In genomic region chr3:167941234-167941995, GRCh38 we compare ENCODE assay signal across 9 cellular contexts.
DNase-seq lines count a peak whose midpoint lies in the region; ATAC-seq and TF ChIP-seq lines count a peak whose summit lies in the region.
"Had no signal": no experiment of that assay in that cellular context is flagged by ENCODE, and none has a peak within 500 bp of the region (broad histone marks: within the 10 kb centered on the region; RNA-seq: fewer than 3 reads in every experiment).

No MANE protein-coding gene starts in this region.

- TF ChIP-seq CTCF in ascending aorta (IDR thresholded peaks at IDR 0.05) (no peak), kidney epithelial cell (IDR thresholded peaks at IDR 0.05; ENCODE audit: insufficient read depth, low read length, poor library complexity, severe bottlenecking) (no peak)

- peaks cover 6% of the 10 kb centered on the region for H3K4me1 ChIP-seq in ACC112 (ENCODE audit: control insufficient read depth, insufficient read depth, low read length, unreplicated experiment)
- H3K4me1 ChIP-seq in ascending aorta: no peaks in the 10 kb centered on the region
- H3K4me1 ChIP-seq: breast epithelium had no signal

- H2AFZ ChIP-seq in ACC112 (ENCODE audit: low read length, unreplicated experiment): peak overlapping the region; percentile 25

- no peak for ATAC-seq in GM19467 (IDR thresholded peaks at IDR 0.05; ENCODE audit: unreplicated experiment)

- intact Hi-C loops in ascending aorta (cut with DNase I): no loop called here

- peak; percentile 5 for DNase-seq in Jurkat, Clone E6-1 (ENCODE audit: low read depth, low spot score)
- DNase-seq in ascending aorta (ENCODE audit: low spot score in 2 of 2): peak; percentile 10 to 67
- DNase-seq in kidney epithelial cell (ENCODE audit: low read depth): peak; percentile 16
- no peak for DNase-seq in ACHN
- DNase-seq in activated CD4-positive, alpha-beta T cell treated with anti-CD3 and anti-CD28 coated beads for 48 hours: no peak
- DNase-seq in DMS53 (lab: John Stamatoyannopoulos, UW): no peak

- H3K27ac ChIP-seq in ACC112 (ENCODE audit: low read depth, low read length) (peak overlapping the region; percentile 50), ascending aorta (no peak overlapping the region)
- H3K27ac ChIP-seq: breast epithelium had no signal

- H3K79me2 ChIP-seq in ACC112 (ENCODE audit: control insufficient read depth, insufficient read depth, low read length, unreplicated experiment): no peaks in the 10 kb centered on the region

- H3K27me3 ChIP-seq in ACC112 (ENCODE audit: insufficient read depth, low read length) (no peaks in the 10 kb centered on the region), ascending aorta (no peaks in the 10 kb centered on the region), kidney epithelial cell (ENCODE audit: control insufficient read depth, insufficient read depth, low read length) (no peaks in the 10 kb centered on the region)
- H3K27me3 ChIP-seq: breast epithelium had no signal

- no peaks in the 10 kb centered on the region for H3K9me3 ChIP-seq in ascending aorta
- H3K9me3 ChIP-seq: breast epithelium had no signal

- H3K36me3 ChIP-seq in ACC112 (ENCODE audit: insufficient read depth, low read length) (no peaks in the 10 kb centered on the region), ascending aorta (no peaks in the 10 kb centered on the region), kidney epithelial cell (ENCODE audit: control insufficient read depth, insufficient read depth, low read length) (no peaks in the 10 kb centered on the region)
- H3K36me3 ChIP-seq: breast epithelium had no signal

- 0 out of 2 replicates have a peak overlapping the region, but pooled peaks have one; percentile 15 for H3K4me3 ChIP-seq in ACC112 (ENCODE audit: low read depth, low read length)
- H3K4me3 ChIP-seq in Jurkat, Clone E6-1 (ENCODE audit: low read length): no peak overlapping the region
- no peak overlapping the region for H3K4me3 ChIP-seq in ascending aorta
- H3K4me3 ChIP-seq in kidney epithelial cell (ENCODE audit: low read depth, low read length): no peak overlapping the region
- H3K4me3 ChIP-seq: breast epithelium had no signal

- in situ Hi-C loops in ACHN (cut with HindIII; ENCODE audit: low pct_ligation_motif_present, low pct_unique_long_range_greater_than_20kb, low sequenced_read_pairs): no loop called here

Comparison
In these comparisons a context has a peak if more than half of its experiments do, and no peak if none do; other contexts are left out.
1. DNase-seq: peak in Jurkat, Clone E6-1 (single experiment), ascending aorta (2 of 2) and kidney epithelial cell (single experiment); none in ACHN (single experiment), activated CD4-positive, alpha-beta T cell treated with anti-CD3 and anti-CD28 coated beads for 48 hours (single experiment) and DMS53 (single experiment).